In the genomic region with DNA sequence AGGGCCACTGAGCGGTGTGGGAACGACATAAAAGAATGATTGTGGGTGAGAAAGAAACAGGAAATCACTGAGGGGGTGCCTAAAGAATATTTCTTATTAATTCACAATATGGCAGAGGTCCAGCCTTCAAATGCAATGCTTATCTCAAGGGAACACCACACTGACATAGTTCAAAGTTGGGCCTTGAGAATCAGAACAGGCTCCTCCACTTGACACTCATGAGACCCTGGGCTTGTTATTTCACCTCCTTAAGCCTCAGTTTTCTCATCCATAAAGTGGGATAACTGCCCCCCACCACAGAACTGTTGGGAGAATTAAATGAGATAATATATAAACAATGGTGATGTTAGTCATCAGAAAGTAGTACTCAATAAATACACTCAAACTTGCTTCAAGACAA, we compare ENCODE assay signal across 13 cellular contexts. TPM values are rescaled to one million over a fixed set of nuclear protein-coding genes. Genes with fewer than 3 reads are reported as not detected.
DNase-seq lines count a peak whose midpoint lies in the region; ATAC-seq and TF ChIP-seq lines count a peak whose summit lies in the region.
"Had no signal": no experiment of that assay in that cellular context is flagged by ENCODE, and none has a peak within 500 bp of the region (broad histone marks: within the 10 kb centered on the region; RNA-seq: fewer than 3 reads in every experiment).

No MANE protein-coding gene starts in this region.

- H3K9me3 ChIP-seq in heart right ventricle (no peaks in the 10 kb centered on the region), right cardiac atrium (ENCODE audit: control insufficient read depth, low read length) (no peaks in the 10 kb centered on the region), uterus (no peaks in the 10 kb centered on the region), colonic mucosa (no peaks in the 10 kb centered on the region)
- H3K9me3 ChIP-seq: BE2C, tibial nerve had no signal

- intact Hi-C loops in heart right ventricle (cut with DNase I) (no loop called here), right cardiac atrium (cut with DNase I) (no loop called here), activated B cell treated with CpG ODN at 0.5 μM for 24 hours (cut with micrococcal nuclease) (no loop called here), uterus (cut with DNase I; ENCODE audit: low total_unique reads) (no loop called here), posterior vena cava (cut with DNase I) (no loop called here), colonic mucosa (cut with DNase I) (no loop called here)

- H3K4me1 ChIP-seq in heart right ventricle (peaks cover 0 to 50% (median 30%) of the 10 kb centered on the region in 9 donors), right cardiac atrium (ENCODE audit: control insufficient read depth, insufficient read depth, low read length) (no peaks in the 10 kb centered on the region), uterus (peaks cover 0 to 5% of the 10 kb centered on the region in 2 donors), colonic mucosa (no peaks in the 10 kb centered on the region)
- H3K4me1 ChIP-seq: BE2C had no signal

- no peaks in the 10 kb centered on the region for H3K9me3 Mint-ChIP-seq in activated B cell treated with CpG ODN at 0.5 μM for 24 hours

- H3K4me3 ChIP-seq in heart right ventricle (no peak overlapping the region), right cardiac atrium (ENCODE audit: low read length) (no peak overlapping the region), fibroblast of pulmonary artery (replicated peaks; ENCODE audit: low read depth, low read length) (no peak overlapping the region), uterus (no peak overlapping the region), colonic mucosa (no peak overlapping the region)
- H3K4me3 ChIP-seq: tibial nerve had no signal

- no peak for TF ChIP-seq POLR2A in uterus (IDR thresholded peaks at IDR 0.05)

- no peak for DNase-seq in heart right ventricle
- DNase-seq in right cardiac atrium = no peak
- no peak for DNase-seq in activated B cell treated with CpG ODN at 0.5 μM for 24 hours
- DNase-seq in fibroblast of pulmonary artery (ENCODE audit: low read depth) = peak; percentile 35
- DNase-seq in uterus = no peak
- no peak for DNase-seq in NCI-H2171 (lab: John Stamatoyannopoulos, UW)
- no peak for DNase-seq in posterior vena cava (ENCODE audit: low spot score)
- DNase-seq in colonic mucosa = no peak
- DNase-seq: BE2C, NCI-H1436 treated with DMSO at 0.1 percent for 48 hours, nucleus accumbens, WERI-Rb-1 had no signal

- H3K27ac ChIP-seq in heart right ventricle (peak overlapping the region in 8 of 10 donors; percentile 10 to 80 (median 45)), right cardiac atrium (ENCODE audit: low read length) (no peak overlapping the region), uterus (peak overlapping the region; percentile 62 to 83), colonic mucosa (no peak overlapping the region)
- H3K27ac ChIP-seq: WERI-Rb-1 had no signal

- H3K4me1 Mint-ChIP-seq in activated B cell treated with CpG ODN at 0.5 μM for 24 hours = peaks cover 36% of the 10 kb centered on the region

- H3K27me3 Mint-ChIP-seq in activated B cell treated with CpG ODN at 0.5 μM for 24 hours = no peaks in the 10 kb centered on the region

- no peaks in the 10 kb centered on the region for H3K27me3 ChIP-seq in heart right ventricle
- no peaks in the 10 kb centered on the region for H3K27me3 ChIP-seq in right cardiac atrium (ENCODE audit: control insufficient read depth, insufficient read depth)
- no peaks in the 10 kb centered on the region for H3K27me3 ChIP-seq in uterus
- H3K27me3 ChIP-seq in colonic mucosa = no peaks in the 10 kb centered on the region
- H3K27me3 ChIP-seq: BE2C, tibial nerve had no signal

- POLR2A ChIA-PET in activated B cell treated with CpG ODN at 0.5 μM for 24 hours (lab: Charles Lee) = interaction anchor here (0.9 to 2.9 kb wide), 2 partner anchors 41 to 270 kb away, joined by 3 to 23 read pairs; no protein-coding TSS in a partner anchor

- H3K4me3 Mint-ChIP-seq in activated B cell treated with CpG ODN at 0.5 μM for 24 hours = no peak overlapping the region

- H3K36me3 Mint-ChIP-seq in activated B cell treated with CpG ODN at 0.5 μM for 24 hours (ENCODE audit: low read depth) = no peaks in the 10 kb centered on the region

- 68 to 74% methylated on average over 2 of the region's 2 CpGs for WGBS in heart right ventricle, 2 donors
- 65% methylated on average over 2 of the region's 2 CpGs for WGBS in right cardiac atrium

- ATAC-seq in heart right ventricle (peak in 1 of 8 donors; percentile 21), right cardiac atrium (no peak), activated B cell treated with CpG ODN at 0.5 μM for 24 hours (ENCODE audit: low read depth) (no peak)

- CTCF ChIA-PET in activated B cell treated with CpG ODN at 0.5 μM for 24 hours (lab: Charles Lee) = interaction anchor here (0.6 to 1.5 kb wide), 2 partner anchors 66 to 271 kb away, joined by 4 to 8 read pairs; no protein-coding TSS in a partner anchor

- H3K9ac ChIP-seq in colonic mucosa (ENCODE audit: low read depth in 2 of 2, low read length in 2 of 2) = no peak overlapping the region

- H3K36me3 ChIP-seq in heart right ventricle = no peaks in the 10 kb centered on the region
- no peaks in the 10 kb centered on the region for H3K36me3 ChIP-seq in uterus
- H3K36me3 ChIP-seq in colonic mucosa = no peaks in the 10 kb centered on the region
- H3K36me3 ChIP-seq: BE2C, tibial nerve, WERI-Rb-1 had no signal

- peak overlapping the region; percentile 94 for H3K27ac Mint-ChIP-seq in activated B cell treated with CpG ODN at 0.5 μM for 24 hours

- TF ChIP-seq CTCF in heart right ventricle (IDR thresholded peaks at IDR 0.05) (no peak), activated B cell treated with CpG ODN at 0.5 μM for 24 hours (IDR thresholded peaks at IDR 0.05) (no peak), fibroblast of pulmonary artery (IDR thresholded peaks at IDR 0.05; ENCODE audit: low read length, missing control alignments) (no peak), uterus (IDR thresholded peaks at IDR 0.05) (no peak), colonic mucosa (IDR thresholded peaks at IDR 0.05) (no peak)

RNA-seq across cellular contexts. Expression of a gene that starts 40.4 kb away (rescaled TPM):
- total RNA-seq in heart right ventricle = 10 to 100 TPM in 1 of 10 donors, 1 to 10 TPM in 9; 3.4 to 15.4 (median 4.2) TPM
- polyA plus RNA-seq in heart right ventricle = 1 to 10 TPM; 2.2 to 3.8 TPM
- 1 to 10 TPM; 5.3 to 6.5 (median 5.8) TPM for total RNA-seq in right cardiac atrium
- polyA plus RNA-seq in right cardiac atrium = 3.0 TPM
- 7.9 and 9.0 TPM in 2 replicates for total RNA-seq in activated B cell treated with CpG ODN at 0.5 μM for 24 hours
- 10 to 100 TPM in 3 of 4 donors, 1 to 10 TPM in 1; 6.3 to 36.7 (median 15.4) TPM for total RNA-seq in uterus
- total RNA-seq in posterior vena cava = 10 to 100 TPM; 13.7 to 18.7 TPM
- total RNA-seq in colonic mucosa = 10 to 100 TPM; 18.7 to 28.3 TPM

Comparison
In these comparisons a context has a peak if more than half of its experiments do, and no peak if none do; other contexts are left out.
1. H3K27ac ChIP-seq: peak in heart right ventricle (8 of 10) and uterus (2 of 2); none in right cardiac atrium (single experiment) and colonic mucosa (single experiment).